Comparison of ENCODE assay signal across 20 cellular contexts in genomic region chr15:88539441-88539840, GRCh38. TPM values are rescaled to one million over a fixed set of nuclear protein-coding genes. Genes with fewer than 3 reads are reported as not detected.
DNase-seq lines count a peak whose midpoint lies in the region; ATAC-seq and TF ChIP-seq lines count a peak whose summit lies in the region.
"Had no signal": no experiment of that assay in that cellular context is flagged by ENCODE, and none has a peak within 500 bp of the region (broad histone marks: within the 10 kb centered on the region; RNA-seq: fewer than 3 reads in every experiment).

No MANE protein-coding gene starts in this region.

- no peak overlapping the region for H2BK15ac ChIP-seq in mesenchymal stem cell (ENCODE audit: low read depth, poor library complexity, severe bottlenecking)

- ATAC-seq in aorta (ENCODE audit: low FRiP score): no peak
- ATAC-seq: GM12878, GM23338, HCT116, T-cell had no signal

- intact Hi-C loops in thyroid gland (cut with DNase I): no loop called here
- intact Hi-C loops in aorta (cut with DNase I): no loop called here

- H4K91ac ChIP-seq in mesenchymal stem cell (ENCODE audit: low read length): no peak overlapping the region

- H4K8ac ChIP-seq in mesenchymal stem cell (ENCODE audit: low read length): no peak overlapping the region

- H3K4me1 ChIP-seq in mesenchymal stem cell (ENCODE audit: control insufficient read depth, insufficient read depth, low read depth, low read length): no peaks in the 10 kb centered on the region
- H3K4me1 ChIP-seq in thyroid gland: peaks cover 4 to 19% of the 10 kb centered on the region in 2 donors
- H3K4me1 ChIP-seq in aorta (ENCODE audit: control insufficient read depth in 1 of 2, insufficient read depth in 2 of 2, low read length in 2 of 2): no peaks in the 10 kb centered on the region
- H3K4me1 ChIP-seq: BE2C had no signal

- H3K79me1 ChIP-seq in mesenchymal stem cell (replicated peaks; ENCODE audit: low read length, poor library complexity, severe bottlenecking): peaks cover 14% of the 10 kb centered on the region

- H3K23ac ChIP-seq in mesenchymal stem cell (ENCODE audit: low read length in 2 of 2): no peak overlapping the region

- H3K27me3 ChIP-seq in H7 (ENCODE audit: control insufficient read depth, insufficient read depth, low read length): no peaks in the 10 kb centered on the region
- H3K27me3 ChIP-seq in WERI-Rb-1 (ENCODE audit: insufficient read depth, low read depth, severe bottlenecking): no peaks in the 10 kb centered on the region
- H3K27me3 ChIP-seq in mesenchymal stem cell (ENCODE audit: control insufficient read depth in 1 of 2, insufficient read depth in 1 of 2, low read length in 2 of 2): no peaks in the 10 kb centered on the region
- no peaks in the 10 kb centered on the region for H3K27me3 ChIP-seq in thyroid gland
- no peaks in the 10 kb centered on the region for H3K27me3 ChIP-seq in aorta (ENCODE audit: control insufficient read depth in 1 of 2, insufficient read depth in 2 of 2, low read length in 1 of 2)
- H3K27me3 ChIP-seq: BE2C had no signal

- H3K9me3 ChIP-seq in WERI-Rb-1 (ENCODE audit: severe bottlenecking) (peaks cover 6% of the 10 kb centered on the region), mesenchymal stem cell (ENCODE audit: control insufficient read depth, low read length) (no peaks in the 10 kb centered on the region), thyroid gland (no peaks in the 10 kb centered on the region), aorta (ENCODE audit: control insufficient read depth, low read length) (no peaks in the 10 kb centered on the region)
- H3K9me3 ChIP-seq: BE2C had no signal

- no peak overlapping the region for H2AFZ ChIP-seq in mesenchymal stem cell (ENCODE audit: low read depth, low read length)
- H2AFZ ChIP-seq: GM23338 had no signal

- 68% methylated on average over 4 of the region's 4 CpGs for WGBS in mesenchymal stem cell
- WGBS in thyroid gland, 2 donors: 62 to 71% methylated on average over 4 of the region's 4 CpGs
- 79 to 81% methylated on average over 4 of the region's 4 CpGs for WGBS in aorta, 2 donors

- H3K4ac ChIP-seq in mesenchymal stem cell (ENCODE audit: low read depth in 1 of 2, low read length in 2 of 2): no peak overlapping the region

- H3K36me3 ChIP-seq in H7 (replicated peaks; ENCODE audit: control insufficient read depth, insufficient read depth, low read length) (no peaks in the 10 kb centered on the region), WERI-Rb-1 (no peaks in the 10 kb centered on the region), mesenchymal stem cell (ENCODE audit: control insufficient read depth in 1 of 2, insufficient read depth in 2 of 2, low read depth in 1 of 2, low read length in 2 of 2) (peaks cover 0 to 3% of the 10 kb centered on the region in 2 experiments), thyroid gland (no peaks in the 10 kb centered on the region), aorta (ENCODE audit: control insufficient read depth in 1 of 2, insufficient read depth in 2 of 2, low read length in 1 of 2) (no peaks in the 10 kb centered on the region)
- H3K36me3 ChIP-seq: BE2C had no signal

- peak overlapping the region; percentile 71 for H3K27ac ChIP-seq in WERI-Rb-1
- H3K27ac ChIP-seq in mesenchymal stem cell (ENCODE audit: low read length, poor library complexity, severe bottlenecking): no peak overlapping the region
- H3K27ac ChIP-seq in thyroid gland: peak overlapping the region in 2 of 3 donors; percentile 58 to 59
- no peak overlapping the region for H3K27ac ChIP-seq in aorta (ENCODE audit: low read depth in 1 of 2, low read length in 2 of 2)

- TF ChIP-seq POLR2A in thyroid gland (IDR thresholded peaks at IDR 0.05): no peak

- H3K4me3 ChIP-seq in H7 (ENCODE audit: insufficient read depth, low read depth, low read length): peak overlapping the region; percentile 34; the same call in 1 of the 2 replicates
- no peak overlapping the region for H3K4me3 ChIP-seq in WERI-Rb-1 (ENCODE audit: low read depth, low read length)
- H3K4me3 ChIP-seq in mesenchymal stem cell (ENCODE audit: insufficient read depth in 1 of 2, low read depth in 1 of 2, low read length in 2 of 2): no peak overlapping the region
- H3K4me3 ChIP-seq in thyroid gland (replicated peaks in 1 of 3): no peak overlapping the region
- no peak overlapping the region for H3K4me3 ChIP-seq in aorta (ENCODE audit: low read length in 2 of 2)
- H3K4me3 ChIP-seq: GM12878, GM23338 had no signal

- H2AK5ac ChIP-seq in mesenchymal stem cell (ENCODE audit: low read length, severe bottlenecking): no peak overlapping the region

- no peak for TF ChIP-seq CTCF in WERI-Rb-1 (IDR thresholded peaks at IDR 0.05; ENCODE audit: low read depth, low read length)
- no peak for TF ChIP-seq CTCF in thyroid gland (IDR thresholded peaks at IDR 0.05)

- DNase-seq in H7: no peak
- no peak for DNase-seq in WERI-Rb-1
- DNase-seq in mesenchymal stem cell: peak; percentile 72
- no peak for DNase-seq in thyroid gland
- DNase-seq in Kasumi-1 (lab: John Stamatoyannopoulos, UW): no peak
- DNase-seq in dermis blood vessel endothelial cell: no peak
- DNase-seq in aorta: no peak
- DNase-seq: BE2C; DMS79; KBM-7; NCI-H1105 treated with DMSO at 0.1 percent for 48 hours; NCI-H2029 treated with DMSO at 0.1 percent for 48 hours; NCI-H226; NCI-H510A treated with DMSO at 0.1 percent for 48 hours; NCI-H774; NK-92 treated with Interleukin-12 subunit alpha and Interleukin-12 subunit beta, amount 100 ng/mL, for 24 hours; T-cell had no signal

- H3K14ac ChIP-seq in mesenchymal stem cell (ENCODE audit: low read length in 2 of 2): no peak overlapping the region

- no peak overlapping the region for H3K9ac ChIP-seq in mesenchymal stem cell (ENCODE audit: low read length)

- H3K18ac ChIP-seq in mesenchymal stem cell (ENCODE audit: low read depth in 1 of 2, low read length in 2 of 2): no peak overlapping the region

- H2BK120ac ChIP-seq in mesenchymal stem cell (ENCODE audit: low read depth, low read length): no peak overlapping the region

- no peak overlapping the region for H3K4me2 ChIP-seq in mesenchymal stem cell (ENCODE audit: low read length, poor library complexity, severe bottlenecking)

- no peak overlapping the region for H2BK5ac ChIP-seq in mesenchymal stem cell (ENCODE audit: low read depth, low read length, poor library complexity, severe bottlenecking)

- no peak overlapping the region for H2BK12ac ChIP-seq in mesenchymal stem cell (ENCODE audit: low read length in 2 of 2)

RNA-seq across cellular contexts. Expression of gene DET1, which starts 7.0 kb away (rescaled TPM):
- 7.7 and 8.2 TPM in 2 replicates for total RNA-seq in H7 (2014; rRNA removed; shearing (Covaris generic))
- polyA plus RNA-seq in mesenchymal stem cell (2013, experiment 1 of 2): 4.4 TPM
- polyA plus RNA-seq in mesenchymal stem cell (2013, experiment 2 of 2): 4.3 TPM
- total RNA-seq in thyroid gland (10 to 100 TPM in 3 of 4 donors, 1 to 10 TPM in 1; 8.8 to 11.2 (median 10.6) TPM), dermis blood vessel endothelial cell (3.2 and 3.8 TPM in 2 replicates), aorta (1 to 10 TPM; 3.3 to 6.7 TPM)
- polyA plus RNA-seq in aorta: 1 to 10 TPM; 2.5 to 2.6 TPM

Comparison
In these comparisons a context has a peak if more than half of its experiments do, and no peak if none do; other contexts are left out.
1. H3K27ac ChIP-seq: peak in WERI-Rb-1 (single experiment) and thyroid gland (2 of 3); none in mesenchymal stem cell (single experiment) and aorta (0 of 2).